ENCODE assay signal across 10 cellular contexts in the genomic region with DNA sequence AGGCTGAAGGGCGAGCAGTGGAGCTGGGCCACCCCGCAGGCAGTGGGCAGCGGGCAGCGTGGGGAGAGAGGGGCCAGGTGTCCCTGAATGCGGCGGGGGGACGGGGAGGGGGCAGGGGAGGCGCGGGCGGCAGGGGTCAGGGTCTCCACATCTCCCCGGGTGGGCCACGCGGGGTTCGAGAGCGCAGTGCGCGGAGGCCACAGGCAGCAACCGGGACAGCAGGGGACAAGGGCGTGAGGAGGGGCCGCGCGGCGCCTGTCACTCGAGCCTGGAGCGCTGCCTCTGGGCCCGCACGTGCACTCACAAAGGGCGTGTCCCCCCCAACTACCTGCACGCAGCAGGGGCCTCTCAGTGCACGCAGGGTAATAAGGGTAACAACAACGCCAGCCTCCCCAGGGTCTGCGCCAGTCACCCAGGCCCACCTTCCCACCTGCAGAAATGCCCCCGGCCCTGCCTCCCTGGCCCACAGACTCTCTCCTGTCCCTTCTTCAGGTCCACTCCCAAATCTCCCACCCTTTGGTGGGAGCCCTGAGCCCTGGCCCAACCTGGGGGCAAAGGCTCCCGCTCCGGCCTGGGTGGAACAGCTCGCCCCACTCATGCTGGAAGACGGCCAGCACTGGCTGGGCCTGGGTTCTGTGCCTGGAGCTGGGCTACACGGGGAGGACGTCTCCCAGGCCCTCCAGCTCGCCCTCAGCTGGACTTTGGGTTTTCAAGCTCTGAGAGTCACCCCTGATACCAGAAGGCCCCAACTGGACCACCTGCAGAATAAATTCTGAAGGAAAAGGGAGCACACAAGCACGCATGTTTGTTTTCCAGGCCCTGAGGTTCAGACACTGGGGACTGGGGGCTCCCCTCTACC. TPM values are rescaled to one million over a fixed set of nuclear protein-coding genes. Genes with fewer than 3 reads are reported as not detected.
DNase-seq lines count a peak whose midpoint lies in the region; ATAC-seq and TF ChIP-seq lines count a peak whose summit lies in the region.
"Had no signal": no experiment of that assay in that cellular context is flagged by ENCODE, and none has a peak within 500 bp of the region (broad histone marks: within the 10 kb centered on the region; RNA-seq: fewer than 3 reads in every experiment).

No MANE protein-coding gene starts in this region.

- H3K4me3 ChIP-seq in lung (peak overlapping the region; percentile 21), tibial artery (peak overlapping the region; percentile 54 to 62)
- H3K4me3 ChIP-seq: BLaER1 had no signal

- peak; percentile 6 for ATAC-seq in activated CD8-positive, alpha-beta memory T cell treated with anti-CD3 and anti-CD28 coated beads, Interleukin-2, amount 10 ng/mL, durations not matched to agents 7 days and 5 days
- ATAC-seq in lung (ENCODE audit: insufficient read depth, low FRiP score) (no peak), GM21737 (IDR thresholded peaks at IDR 0.05; ENCODE audit: unreplicated experiment) (no peak)

- H3K27me3 Mint-ChIP-seq in activated CD8-positive, alpha-beta memory T cell treated with anti-CD3 and anti-CD28 coated beads, Interleukin-2, amount 10 ng/mL, durations not matched to agents 7 days and 5 days: no peaks in the 10 kb centered on the region
- peaks cover 11% of the 10 kb centered on the region for H3K27me3 Mint-ChIP-seq in chondrocyte (ENCODE audit: low read depth)

- no peak overlapping the region for H3K27ac Mint-ChIP-seq in activated CD8-positive, alpha-beta memory T cell treated with anti-CD3 and anti-CD28 coated beads, Interleukin-2, amount 10 ng/mL, durations not matched to agents 7 days and 5 days
- H3K27ac Mint-ChIP-seq in chondrocyte (ENCODE audit: unreplicated experiment): no peak overlapping the region

- no peak for TF ChIP-seq CTCF in chondrocyte (IDR thresholded peaks at IDR 0.05)
- TF ChIP-seq CTCF in lung (IDR thresholded peaks at IDR 0.05; ENCODE audit: control extremely low read depth, extremely low read depth): no peak
- no peak for TF ChIP-seq CTCF in tibial artery (IDR thresholded peaks at IDR 0.05)

- H3K36me3 Mint-ChIP-seq in activated CD8-positive, alpha-beta memory T cell treated with anti-CD3 and anti-CD28 coated beads, Interleukin-2, amount 10 ng/mL, durations not matched to agents 7 days and 5 days: peaks cover 7% of the 10 kb centered on the region
- peaks cover 1% of the 10 kb centered on the region for H3K36me3 Mint-ChIP-seq in chondrocyte (ENCODE audit: low read depth)

- intact Hi-C loops in tibial artery (cut with DNase I; ENCODE audit: low total_unique reads): loop anchor here (5.0 kb wide), 1 partner anchor 773 kb away; no protein-coding TSS in a partner anchor

- H3K4me1 Mint-ChIP-seq in activated CD8-positive, alpha-beta memory T cell treated with anti-CD3 and anti-CD28 coated beads, Interleukin-2, amount 10 ng/mL, durations not matched to agents 7 days and 5 days: peaks cover 4% of the 10 kb centered on the region
- H3K4me1 Mint-ChIP-seq in chondrocyte (ENCODE audit: low read depth): no peaks in the 10 kb centered on the region

- H3K27ac ChIP-seq in lung (ENCODE audit: low read depth in 1 of 2, low read length in 1 of 2) (no peak overlapping the region), tibial artery (peak overlapping the region in 1 of 2 donors; percentile 20)
- H3K27ac ChIP-seq: BLaER1 had no signal

- CTCF ChIA-PET in activated CD8-positive, alpha-beta memory T cell treated with anti-CD3 and anti-CD28 coated beads, Interleukin-2, amount 10 ng/mL, durations not matched to agents 7 days and 5 days (lab: Charles Lee): interaction anchor here (1.1 to 1.2 kb wide), 2 partner anchors 28 to 50 kb away, joined by 3 read pairs; no protein-coding TSS in a partner anchor

- H3K9me3 ChIP-seq in lung (ENCODE audit: control insufficient read depth in 2 of 2, insufficient read depth in 1 of 2, low read length in 1 of 2) (peaks cover 0 to 4% of the 10 kb centered on the region in 2 donors), tibial artery (no peaks in the 10 kb centered on the region)

- no peak for DNase-seq in activated CD8-positive, alpha-beta memory T cell treated with anti-CD3 and anti-CD28 coated beads, Interleukin-2, amount 10 ng/mL, durations not matched to agents 7 days and 5 days
- no peak for DNase-seq in activated CD8-positive, alpha-beta memory T cell treated with anti-CD3 and anti-CD28 coated beads, Interleukin-2, amount 50 U/mL, for 48 hours
- DNase-seq in chondrocyte (ENCODE audit: low spot score) (peak; percentile 86), lung (ENCODE audit: low spot score) (no peak), tibial artery (no peak), NOMO-1 treated with DMSO at 0.1 percent for 48 hours (lab: John Stamatoyannopoulos, UW; ENCODE audit: unreplicated experiment) (no peak), GDM1 (lab: John Stamatoyannopoulos, UW) (no peak)
- DNase-seq: NCI-H2029 had no signal

- H3K4me1 ChIP-seq in lung (ENCODE audit: control insufficient read depth in 2 of 2, insufficient read depth in 2 of 2, low read length in 2 of 2): peaks cover 0 to 13% of the 10 kb centered on the region in 2 donors
- H3K4me1 ChIP-seq in tibial artery: peaks cover 0 to 22% (median 11%) of the 10 kb centered on the region in 4 donors

- no peaks in the 10 kb centered on the region for H3K27me3 ChIP-seq in lung (ENCODE audit: control insufficient read depth, insufficient read depth)
- H3K27me3 ChIP-seq in tibial artery: no peaks in the 10 kb centered on the region
- H3K27me3 ChIP-seq: BLaER1 had no signal

- H3K9me3 Mint-ChIP-seq in activated CD8-positive, alpha-beta memory T cell treated with anti-CD3 and anti-CD28 coated beads, Interleukin-2, amount 10 ng/mL, durations not matched to agents 7 days and 5 days (ENCODE audit: low read depth): peaks cover 2% of the 10 kb centered on the region
- peaks cover 7% of the 10 kb centered on the region for H3K9me3 Mint-ChIP-seq in chondrocyte (ENCODE audit: low read depth)

- 40 to 67% methylated on average over 38 to 41 of the region's 41 CpGs for WGBS in lung, 2 donors

- H3K4me3 Mint-ChIP-seq in activated CD8-positive, alpha-beta memory T cell treated with anti-CD3 and anti-CD28 coated beads, Interleukin-2, amount 10 ng/mL, durations not matched to agents 7 days and 5 days: peak overlapping the region; percentile 67
- no peak overlapping the region for H3K4me3 Mint-ChIP-seq in chondrocyte (ENCODE audit: unreplicated experiment)

- no peaks in the 10 kb centered on the region for H3K36me3 ChIP-seq in lung (ENCODE audit: control insufficient read depth in 2 of 2, insufficient read depth in 2 of 2, low read length in 2 of 2)
- no peaks in the 10 kb centered on the region for H3K36me3 ChIP-seq in tibial artery
- H3K36me3 ChIP-seq: BLaER1 had no signal

RNA-seq across cellular contexts. Expression of a gene that starts 53.2 kb away (rescaled TPM):
- 10 to 100 TPM; 12.5 to 30.3 TPM for total RNA-seq in activated CD8-positive, alpha-beta memory T cell treated with anti-CD3 and anti-CD28 coated beads, Interleukin-2, amount 10 ng/mL, durations not matched to agents 7 days and 5 days
- total RNA-seq in chondrocyte (1.3 to 3.3 TPM (median 2.8 TPM) in 3 replicates), lung (10 to 100 TPM in 1 of 2 donors, 1 to 10 TPM in 1; 8.3 to 10.3 TPM)
- 1 to 10 TPM; 6.8 to 6.9 TPM for polyA plus RNA-seq in lung

RNA-seq across cellular contexts. Expression of a gene that starts 53.5 kb away (rescaled TPM):
- not detected for total RNA-seq in activated CD8-positive, alpha-beta memory T cell treated with anti-CD3 and anti-CD28 coated beads, Interleukin-2, amount 10 ng/mL, durations not matched to agents 7 days and 5 days
- total RNA-seq in chondrocyte (not detected in 3 replicates), lung (10 to 100 TPM in 1 of 2 donors, 1 to 10 TPM in 1; 2.6 to 12.1 TPM)
- 1 to 10 TPM; 2.1 TPM for polyA plus RNA-seq in lung
